In the genomic region with DNA sequence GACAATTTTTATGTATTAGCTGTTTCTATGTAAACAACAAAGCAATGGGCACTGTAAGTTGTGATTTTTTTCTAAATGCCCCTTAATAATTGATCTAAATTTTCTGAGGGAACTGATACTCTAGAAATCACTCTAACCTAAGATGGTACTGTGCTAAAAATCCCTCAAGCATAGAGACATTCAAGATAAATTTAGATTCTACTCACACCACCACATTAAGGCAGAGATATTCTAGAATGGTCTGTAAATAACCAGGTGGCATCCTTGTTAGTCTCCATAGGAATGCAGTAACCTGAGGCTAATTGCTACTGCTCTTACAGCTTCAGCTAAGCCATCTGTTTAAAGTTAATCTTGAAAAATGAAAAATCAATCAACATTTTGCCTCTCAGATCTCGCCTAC, we compare ENCODE assay signal across 1 cellular context.
TF ChIP-seq lines count a peak whose summit lies in the region.

No MANE protein-coding gene starts in this region.

TF ChIP-seq in GM23338, 12 proteins besides CTCF, POLR2A, EP300 and RAD21 (continued from another document):
- TF ChIP-seq, protein P1, sequence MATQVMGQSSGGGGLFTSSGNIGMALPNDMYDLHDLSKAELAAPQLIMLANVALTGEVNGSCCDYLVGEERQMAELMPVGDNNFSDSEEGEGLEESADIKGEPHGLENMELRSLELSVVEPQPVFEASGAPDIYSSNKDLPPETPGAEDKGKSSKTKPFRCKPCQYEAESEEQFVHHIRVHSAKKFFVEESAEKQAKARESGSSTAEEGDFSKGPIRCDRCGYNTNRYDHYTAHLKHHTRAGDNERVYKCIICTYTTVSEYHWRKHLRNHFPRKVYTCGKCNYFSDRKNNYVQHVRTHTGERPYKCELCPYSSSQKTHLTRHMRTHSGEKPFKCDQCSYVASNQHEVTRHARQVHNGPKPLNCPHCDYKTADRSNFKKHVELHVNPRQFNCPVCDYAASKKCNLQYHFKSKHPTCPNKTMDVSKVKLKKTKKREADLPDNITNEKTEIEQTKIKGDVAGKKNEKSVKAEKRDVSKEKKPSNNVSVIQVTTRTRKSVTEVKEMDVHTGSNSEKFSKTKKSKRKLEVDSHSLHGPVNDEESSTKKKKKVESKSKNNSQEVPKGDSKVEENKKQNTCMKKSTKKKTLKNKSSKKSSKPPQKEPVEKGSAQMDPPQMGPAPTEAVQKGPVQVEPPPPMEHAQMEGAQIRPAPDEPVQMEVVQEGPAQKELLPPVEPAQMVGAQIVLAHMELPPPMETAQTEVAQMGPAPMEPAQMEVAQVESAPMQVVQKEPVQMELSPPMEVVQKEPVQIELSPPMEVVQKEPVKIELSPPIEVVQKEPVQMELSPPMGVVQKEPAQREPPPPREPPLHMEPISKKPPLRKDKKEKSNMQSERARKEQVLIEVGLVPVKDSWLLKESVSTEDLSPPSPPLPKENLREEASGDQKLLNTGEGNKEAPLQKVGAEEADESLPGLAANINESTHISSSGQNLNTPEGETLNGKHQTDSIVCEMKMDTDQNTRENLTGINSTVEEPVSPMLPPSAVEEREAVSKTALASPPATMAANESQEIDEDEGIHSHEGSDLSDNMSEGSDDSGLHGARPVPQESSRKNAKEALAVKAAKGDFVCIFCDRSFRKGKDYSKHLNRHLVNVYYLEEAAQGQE (IDR thresholded peaks at IDR 0.05; ENCODE audit: unreplicated experiment) = no peak
- TF ChIP-seq EZH2phosphoT487 (IDR thresholded peaks at IDR 0.05; ENCODE audit: unreplicated experiment) = no peak
- TF ChIP-seq EZH2 (IDR thresholded peaks at IDR 0.05; ENCODE audit: low read depth, unreplicated experiment) = no peak
- no peak for TF ChIP-seq STAT1 (IDR thresholded peaks at IDR 0.05; ENCODE audit: unreplicated experiment)
